ENCODE assay signal across 16 cellular contexts in genomic region chr4:55841373-55842239, GRCh38. TPM values are rescaled to one million over a fixed set of nuclear protein-coding genes. Genes with fewer than 3 reads are reported as not detected.
"Had no signal": no experiment of that assay in that cellular context is flagged by ENCODE, and none has a peak within 500 bp of the region (broad histone marks: within the 10 kb centered on the region; RNA-seq: fewer than 3 reads in every experiment).

No MANE protein-coding gene starts in this region.

RNA-seq across cellular contexts. Expression of gene EXOC1L, which starts 22.0 kb away (rescaled TPM):
- total RNA-seq: activated CD4-positive, alpha-beta memory T cell treated with anti-CD3 and anti-CD28 coated beads, Interleukin-2, amount 10 ng/mL, durations not matched to agents 7 days and 5 days; ascending aorta; breast epithelium; cerebellum; dermis blood vessel endothelial cell; epithelial cell of proximal tubule; gastrocnemius medialis; heart right ventricle; kidney epithelial cell; left ventricle myocardium inferior; natural killer cell treated with Interleukin-12 subunit alpha and Interleukin-12 subunit beta and Interleukin-15 and Interleukin-18, amount 100 ng/mL, for 72 hours; osteoblast; sciatic nerve; spleen; suprapubic skin; upper lobe of left lung had no signal
- polyA plus RNA-seq: spleen had no signal
